In genomic region chr5:105330185-105330584, GRCh38 we compare ENCODE assay signal across 3 cellular contexts.
A peak's percentile ranks its signal among the peaks of the same experiment; 100 is the strongest.
TF ChIP-seq lines count a peak whose summit lies in the region.

No MANE protein-coding gene starts in this region.

TF ChIP-seq in HepG2, 621 proteins besides CTCF, POLR2A, EP300 and RAD21:
- TF ChIP-seq ZNF776 (CRISPR knock-in tag; IDR thresholded peaks at IDR 0.05) (no peak), PBX2 (CRISPR knock-in tag; IDR thresholded peaks at IDR 0.05) (no peak), ZNF709 (CRISPR knock-in tag; IDR thresholded peaks at IDR 0.05) (no peak), CEBPB (IDR thresholded peaks at IDR 0.05; ENCODE audit: borderline replicate concordance, low read depth, low read length) (peak; percentile 30; the same call in 1 of the 2 replicates), NFE2L2 (IDR thresholded peaks at IDR 0.05; ENCODE audit: low read length) (no peak), ZNF569 (CRISPR knock-in tag; IDR thresholded peaks at IDR 0.05; ENCODE audit: borderline replicate concordance) (no peak), YEATS4 (CRISPR knock-in tag; IDR thresholded peaks at IDR 0.05; ENCODE audit: borderline replicate concordance) (no peak), CSRNP1 (CRISPR knock-in tag; IDR thresholded peaks at IDR 0.05) (no peak)
TF ChIP-seq in HepG2: peak in this region for 1.

TF ChIP-seq in IMR-90, 13 proteins besides CTCF, POLR2A, EP300 and RAD21:
- TF ChIP-seq MAZ (IDR thresholded peaks at IDR 0.05; ENCODE audit: borderline replicate concordance, low read depth, low read length) = no peak
- TF ChIP-seq CEBPB (IDR thresholded peaks at IDR 0.05; ENCODE audit: low read depth, low read length) = peak; percentile 54; the same call in 1 of the 2 replicates

TF ChIP-seq in K562, 482 proteins besides CTCF, POLR2A, EP300 and RAD21:
- TF ChIP-seq CEBPG (CRISPR knock-in tag; IDR thresholded peaks at IDR 0.05) (no peak), CEBPG (tag; conservative IDR thresholded peaks at IDR 0.05 in 1 of 2, IDR thresholded peaks at IDR 0.05 in 1 of 2) (peak in 1 of 2 experiments; percentile 78; a peak in 2 of 4 replicates), ZNF408 (CRISPR knock-in tag; IDR thresholded peaks at IDR 0.05; ENCODE audit: low read depth) (no peak), MYC (IDR thresholded peaks at IDR 0.05; ENCODE audit: low read depth, low read length) (no peak), MYC (CRISPR knock-in tag; IDR thresholded peaks at IDR 0.05; ENCODE audit: borderline replicate concordance, low read depth) (no peak), ZC3H4 (CRISPR knock-in tag; IDR thresholded peaks at IDR 0.05; ENCODE audit: borderline replicate concordance) (no peak), FOXK1 (CRISPR knock-in tag; IDR thresholded peaks at IDR 0.05; ENCODE audit: borderline replicate concordance) (no peak), CEBPB (tag; IDR thresholded peaks at IDR 0.05) (0 out of 2 replicates have a peak, but pooled peaks have one; percentile 46)
- TF ChIP-seq, protein P1, sequence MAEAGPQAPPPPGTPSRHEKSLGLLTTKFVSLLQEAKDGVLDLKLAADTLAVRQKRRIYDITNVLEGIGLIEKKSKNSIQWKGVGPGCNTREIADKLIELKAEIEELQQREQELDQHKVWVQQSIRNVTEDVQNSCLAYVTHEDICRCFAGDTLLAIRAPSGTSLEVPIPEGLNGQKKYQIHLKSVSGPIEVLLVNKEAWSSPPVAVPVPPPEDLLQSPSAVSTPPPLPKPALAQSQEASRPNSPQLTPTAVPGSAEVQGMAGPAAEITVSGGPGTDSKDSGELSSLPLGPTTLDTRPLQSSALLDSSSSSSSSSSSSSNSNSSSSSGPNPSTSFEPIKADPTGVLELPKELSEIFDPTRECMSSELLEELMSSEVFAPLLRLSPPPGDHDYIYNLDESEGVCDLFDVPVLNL (CRISPR knock-in tag; IDR thresholded peaks at IDR 0.05; ENCODE audit: low read depth) = no peak
